ENCODE assay signal across 13 cellular contexts in the genomic region with DNA sequence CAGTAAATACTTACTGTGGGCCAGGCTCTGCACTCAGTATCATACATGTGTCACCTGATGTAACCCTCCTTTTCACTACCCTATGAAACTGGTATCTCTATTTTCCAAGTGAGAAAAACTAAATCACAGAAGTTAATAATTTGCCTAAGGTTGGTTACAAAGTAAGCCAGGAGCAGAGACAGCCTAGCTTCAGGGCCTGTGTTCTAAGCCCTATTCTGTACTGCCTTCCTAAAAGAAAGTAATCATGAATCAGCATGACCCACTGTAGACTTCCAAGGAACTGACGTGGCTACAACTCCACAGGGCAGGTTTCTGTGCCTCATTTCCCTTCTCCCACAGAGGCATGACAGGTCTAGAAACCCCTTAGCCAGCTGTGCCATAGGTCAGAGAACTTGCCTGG. TPM values are rescaled to one million over a fixed set of nuclear protein-coding genes. Genes with fewer than 3 reads are reported as not detected.
DNase-seq lines count a peak whose midpoint lies in the region; ATAC-seq, FAIRE-seq and TF ChIP-seq lines count a peak whose summit lies in the region.
"Had no signal": no experiment of that assay in that cellular context is flagged by ENCODE, and none has a peak within 500 bp of the region (broad histone marks: within the 10 kb centered on the region; RNA-seq: fewer than 3 reads in every experiment).

No MANE protein-coding gene starts in this region.

- H3K4me1 ChIP-seq in RWPE2 (ENCODE audit: insufficient read depth, poor library complexity, severe bottlenecking): no peaks in the 10 kb centered on the region
- no peaks in the 10 kb centered on the region; a peak in 1 of 4 replicates for H3K4me1 ChIP-seq in SK-N-SH (ENCODE audit: control insufficient read depth in 1 of 2, insufficient read depth in 2 of 2, low read depth in 1 of 2, low read length in 1 of 2)
- H3K4me1 ChIP-seq: left lung had no signal

- H3K36me3 ChIP-seq in RWPE2 (ENCODE audit: low read depth) (peaks cover 93% of the 10 kb centered on the region), SK-N-SH (replicated peaks in 1 of 2; ENCODE audit: control insufficient read depth in 1 of 2, insufficient read depth in 2 of 2, low read length in 1 of 2) (peaks cover 28 to 85% of the 10 kb centered on the region in 2 experiments)

- no peak for TF ChIP-seq EP300 in SK-N-SH (IDR thresholded peaks at IDR 0.05; ENCODE audit: borderline replicate concordance in 1 of 2, low read depth in 1 of 2, low read length in 1 of 2)

- H3K9me3 ChIP-seq in RWPE2 (ENCODE audit: severe bottlenecking) (no peaks in the 10 kb centered on the region), SK-N-SH (no peaks in the 10 kb centered on the region)
- H3K9me3 ChIP-seq: left lung, thoracic aorta had no signal

- H3K4me3 ChIP-seq in AG10803 (ENCODE audit: low read length) (no peak overlapping the region), RWPE2 (ENCODE audit: severe bottlenecking) (no peak overlapping the region), SK-N-SH (ENCODE audit: low read depth in 2 of 2, low read length in 1 of 2) (no peak overlapping the region)
- H3K4me3 ChIP-seq: left lung, thoracic aorta had no signal

- TF ChIP-seq RAD21 in SK-N-SH (IDR thresholded peaks at IDR 0.05; ENCODE audit: low read length): no peak

- FAIRE-seq in frontal cortex (lab: Jason Lieb, UNC) (no peak), GM12892 (lab: Jason Lieb, UNC) (no peak), GM12891 (lab: Jason Lieb, UNC) (no peak)

- H3F3A ChIP-seq in SK-N-SH (replicated peaks; ENCODE audit: insufficient read depth): peaks cover 3% of the 10 kb centered on the region

- H3K27ac ChIP-seq in RWPE2 (ENCODE audit: poor library complexity, severe bottlenecking): peak overlapping the region; percentile 6
- no peak overlapping the region for H3K27ac ChIP-seq in SK-N-SH (ENCODE audit: low read depth in 2 of 2, low read length in 1 of 2)
- H3K27ac ChIP-seq: left lung, thoracic aorta had no signal

- no peaks in the 10 kb centered on the region for H4K20me1 ChIP-seq in SK-N-SH (ENCODE audit: insufficient read depth)

- ATAC-seq in GM21529 (IDR thresholded peaks at IDR 0.05; ENCODE audit: unreplicated experiment) (peak; percentile 43), RWPE2 (ENCODE audit: low read depth) (peak; percentile 57)
- ATAC-seq: left lung had no signal

- CTCF ChIA-PET in SK-N-SH (lab: Yijun Ruan, JAX): interaction anchor here (1.3 kb wide), 1 partner anchor 238 kb away, joined by 4 read pairs; no protein-coding TSS in a partner anchor

- H3K79me2 ChIP-seq in SK-N-SH (ENCODE audit: insufficient read depth): peaks cover 4% of the 10 kb centered on the region

- no peaks in the 10 kb centered on the region for H3K9me2 ChIP-seq in SK-N-SH

- H3K9ac ChIP-seq in SK-N-SH: no peak overlapping the region

- DNase-seq in AG10803 (ENCODE audit: low read depth) (peak; percentile 36), RWPE2 (ENCODE audit: low spot score) (no peak), iris pigment epithelial cell (ENCODE audit: low read depth) (peak; percentile 55), frontal cortex (ENCODE audit: low spot score in 2 of 2) (no peak), GM12892 (ENCODE audit: insufficient read length) (no peak), SK-N-SH (no peak), GM12891 (ENCODE audit: insufficient read length, low spot score) (no peak)
- DNase-seq: amniotic stem cell, left lung, NCI-H1105 treated with DMSO at 0.1 percent for 48 hours, occipital lobe had no signal

- H2AFZ ChIP-seq in SK-N-SH (ENCODE audit: low read depth): no peak overlapping the region

- H3K27me3 ChIP-seq in RWPE2 (ENCODE audit: insufficient read depth, poor library complexity, severe bottlenecking) (no peaks in the 10 kb centered on the region), SK-N-SH (ENCODE audit: insufficient read depth) (no peaks in the 10 kb centered on the region)
- H3K27me3 ChIP-seq: left lung had no signal

- no peak overlapping the region for H3K4me2 ChIP-seq in SK-N-SH

- POLR2A ChIA-PET in SK-N-SH (lab: Yijun Ruan, JAX): no interaction called here

- no peak for TF ChIP-seq POLR2A in GM12892 (IDR thresholded peaks at IDR 0.05; ENCODE audit: low read depth, low read length)
- TF ChIP-seq POLR2A in GM12891 (IDR thresholded peaks at IDR 0.05; ENCODE audit: low read depth, low read length): no peak

- TF ChIP-seq CTCF in AG10803 (conservative IDR thresholded peaks at IDR 0.05; ENCODE audit: low read length) (no peak), RWPE2 (IDR thresholded peaks at IDR 0.05; ENCODE audit: poor library complexity, severe bottlenecking) (no peak), SK-N-SH (IDR thresholded peaks at IDR 0.05) (no peak)

- WGBS in SK-N-SH (ENCODE audit: low lambda C conversion rate): 83% methylated on average over 1 of the region's 1 CpG

TF ChIP-seq in SK-N-SH, 30 proteins besides CTCF, POLR2A, EP300 and RAD21 (continues in another document):
- TF ChIP-seq CHD2 (IDR thresholded peaks at IDR 0.05; ENCODE audit: low read length, partially characterized antibody) (no peak), GATA2 (CRISPR knock-in tag; IDR thresholded peaks at IDR 0.05) (no peak), FOXM1 (IDR thresholded peaks at IDR 0.05; ENCODE audit: low read depth) (no peak), RFX5 (IDR thresholded peaks at IDR 0.05; ENCODE audit: low read length) (no peak), NFIC (IDR thresholded peaks at IDR 0.05; ENCODE audit: borderline replicate concordance) (no peak)
- TF ChIP-seq, protein P1, sequence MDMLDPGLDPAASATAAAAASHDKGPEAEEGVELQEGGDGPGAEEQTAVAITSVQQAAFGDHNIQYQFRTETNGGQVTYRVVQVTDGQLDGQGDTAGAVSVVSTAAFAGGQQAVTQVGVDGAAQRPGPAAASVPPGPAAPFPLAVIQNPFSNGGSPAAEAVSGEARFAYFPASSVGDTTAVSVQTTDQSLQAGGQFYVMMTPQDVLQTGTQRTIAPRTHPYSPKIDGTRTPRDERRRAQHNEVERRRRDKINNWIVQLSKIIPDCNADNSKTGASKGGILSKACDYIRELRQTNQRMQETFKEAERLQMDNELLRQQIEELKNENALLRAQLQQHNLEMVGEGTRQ (IDR thresholded peaks at IDR 0.05; ENCODE audit: borderline replicate concordance, low read depth, low read length): no peak

TF ChIP-seq in GM12891, 5 proteins besides CTCF, POLR2A, EP300 and RAD21:
- TF ChIP-seq TAF1 (IDR thresholded peaks at IDR 0.05; ENCODE audit: low read depth, low read length) (no peak), SPI1 (IDR thresholded peaks at IDR 0.05; ENCODE audit: low read depth, low read length) (no peak), POLR2AphosphoS5 (IDR thresholded peaks at IDR 0.05; ENCODE audit: low read depth, low read length) (no peak), POU2F2 (IDR thresholded peaks at IDR 0.05; ENCODE audit: low read depth, low read length) (no peak), PAX5 (IDR thresholded peaks at IDR 0.05; ENCODE audit: insufficient read depth, low read length, severe bottlenecking) (no peak)

RNA-seq across cellular contexts. Expression of gene ZNF142, which starts 14.3 kb away (rescaled TPM):
- total RNA-seq in frontal cortex: 11.4 TPM
- 8.8 TPM for polyA plus RNA-seq in GM12892 (2012; ENCODE audit: missing spikeins)
- polyA plus RNA-seq in SK-N-SH (2012; rRNA removed): 5.7 and 8.1 TPM in 2 replicates
- polyA plus RNA-seq in SK-N-SH (2012; cell fraction: cytosol; rRNA removed): 2.8 and 4.7 TPM in 2 replicates
- polyA plus RNA-seq in SK-N-SH (2012; cell fraction: nucleus; rRNA removed): 25.9 and 30.0 TPM in 2 replicates
- polyA plus RNA-seq in GM12891 (2012; ENCODE audit: low read depth, missing spikeins): 9.5 TPM

RNA-seq across cellular contexts. Expression of gene BCS1L, which starts 14.4 kb away (rescaled TPM):
- 28.9 TPM for total RNA-seq in frontal cortex
- 51.7 TPM for polyA plus RNA-seq in GM12892 (2012; ENCODE audit: missing spikeins)
- 47.5 and 59.8 TPM in 2 replicates for polyA plus RNA-seq in SK-N-SH (2012; rRNA removed)
- 27.8 and 33.6 TPM in 2 replicates for polyA plus RNA-seq in SK-N-SH (2012; cell fraction: cytosol; rRNA removed)
- 178 and 182 TPM in 2 replicates for polyA plus RNA-seq in SK-N-SH (2012; cell fraction: nucleus; rRNA removed)
- polyA plus RNA-seq in GM12891 (2012; ENCODE audit: low read depth, missing spikeins): 45.6 TPM

RNA-seq across cellular contexts. Expression of gene RNF25, which starts 26.7 kb away (rescaled TPM):
- total RNA-seq in frontal cortex: 28.1 TPM
- 14.8 TPM for polyA plus RNA-seq in GM12892 (2012; ENCODE audit: missing spikeins)
- polyA plus RNA-seq in SK-N-SH (2012; rRNA removed): 72.2 and 90.6 TPM in 2 replicates
- 40.6 and 56.8 TPM in 2 replicates for polyA plus RNA-seq in SK-N-SH (2012; cell fraction: cytosol; rRNA removed)
- polyA plus RNA-seq in SK-N-SH (2012; cell fraction: nucleus; rRNA removed): 101 and 132 TPM in 2 replicates
- polyA plus RNA-seq in GM12891 (2012; ENCODE audit: low read depth, missing spikeins): 18.4 TPM

RNA-seq across cellular contexts. Expression of gene STK36, which starts 26.8 kb away (rescaled TPM):
- total RNA-seq in frontal cortex: 16.7 TPM
- 13.1 TPM for polyA plus RNA-seq in GM12892 (2012; ENCODE audit: missing spikeins)
- 53.5 and 83.2 TPM in 2 replicates for polyA plus RNA-seq in SK-N-SH (2012; rRNA removed)
- polyA plus RNA-seq in SK-N-SH (2012; cell fraction: cytosol; rRNA removed): 13.9 and 17.0 TPM in 2 replicates
- polyA plus RNA-seq in SK-N-SH (2012; cell fraction: nucleus; rRNA removed): 429 and 437 TPM in 2 replicates
- 8.9 TPM for polyA plus RNA-seq in GM12891 (2012; ENCODE audit: low read depth, missing spikeins)

RNA-seq across cellular contexts. Expression of gene PLCD4, which starts 37.4 kb away (rescaled TPM):
- total RNA-seq in frontal cortex: 1.2 TPM
- 0.83 TPM for polyA plus RNA-seq in GM12892 (2012; ENCODE audit: missing spikeins)
- polyA plus RNA-seq in SK-N-SH (2012; rRNA removed): 8.5 and 11.0 TPM in 2 replicates
- polyA plus RNA-seq in SK-N-SH (2012; cell fraction: cytosol; rRNA removed): 4.3 and 6.5 TPM in 2 replicates
- 41.2 and 45.8 TPM in 2 replicates for polyA plus RNA-seq in SK-N-SH (2012; cell fraction: nucleus; rRNA removed)
- polyA plus RNA-seq in GM12891 (2012; ENCODE audit: low read depth, missing spikeins): 0.60 TPM

Comparison
In these comparisons a context has a peak if more than half of its experiments do, and no peak if none do; other contexts are left out.
1. DNase-seq: peak in AG10803 (single experiment) and iris pigment epithelial cell (single experiment); none in RWPE2 (single experiment), frontal cortex (0 of 2), GM12892 (single experiment), SK-N-SH (single experiment) and GM12891 (single experiment).